Comparison of ENCODE assay signal across 1 cellular context in the genomic region with DNA sequence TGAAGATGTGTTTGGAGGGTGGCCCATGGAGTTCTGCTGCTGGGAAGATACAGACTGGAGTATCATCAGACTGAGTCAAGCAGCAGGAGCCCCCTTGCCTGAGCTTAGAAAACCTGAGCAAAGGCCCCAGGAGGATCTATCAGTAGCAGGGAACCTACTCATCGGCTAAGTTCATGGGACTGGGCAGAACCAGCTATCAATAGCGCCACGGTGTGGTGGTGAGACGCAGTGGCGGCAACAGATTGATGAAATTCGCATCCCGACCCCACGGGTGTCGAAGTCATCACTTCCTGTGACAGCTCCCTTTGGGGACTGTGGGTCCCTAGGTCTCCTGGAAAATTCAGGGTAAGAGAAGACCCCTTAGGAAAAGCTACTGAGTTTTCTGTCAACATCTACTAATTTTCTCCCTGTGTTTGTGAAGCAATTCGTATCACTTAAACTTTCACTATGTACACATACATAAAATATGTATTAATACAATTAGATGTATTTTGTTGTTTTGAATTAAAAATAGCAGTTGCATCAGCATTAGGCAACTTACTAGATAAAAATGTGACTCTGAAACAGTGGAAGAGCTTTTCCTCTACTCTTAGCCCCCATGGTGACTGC.
TF ChIP-seq lines count a peak whose summit lies in the region.

No MANE protein-coding gene starts in this region.

TF ChIP-seq in endothelial cell of umbilical vein, 7 proteins besides CTCF, POLR2A, EP300 and RAD21:
- TF ChIP-seq EZH2 (IDR thresholded peaks at IDR 0.05; ENCODE audit: borderline replicate concordance, low read depth, low read length, severe bottlenecking) (peak; percentile 14), GATA2 (IDR thresholded peaks at IDR 0.05; ENCODE audit: insufficient read depth, insufficient read length, low read depth, low read length) (no peak)
